28 cellular contexts compared by ENCODE assay signal in genomic region chr3:175311404-175311803, GRCh38.
"Had no signal": no experiment of that assay in that cellular context is flagged by ENCODE, and none has a peak within 500 bp of the region (broad histone marks: within the 10 kb centered on the region; RNA-seq: fewer than 3 reads in every experiment).

No MANE protein-coding gene starts in this region.

- DNase-seq: activated CD4-positive, alpha-beta memory T cell treated with anti-CD3 and anti-CD28 coated beads, Interleukin-2, amount 10 ng/mL, durations not matched to agents 7 days and 5 days; activated CD4-positive, alpha-beta T cell treated with anti-CD3 and anti-CD28 coated beads for 1 hour; activated CD4-positive, alpha-beta T cell treated with anti-CD3 and anti-CD28 coated beads for 4 hours; activated CD4-positive, alpha-beta T cell treated with anti-CD3 and anti-CD28 coated beads, Interleukin-2, amount 10 ng/mL, durations not matched to agents 7 days and 5 days; activated CD4-positive, alpha-beta T cell treated with anti-CD3 and anti-CD28 coated beads, Interleukin-2, amount 50 U/mL, for 4 hours; activated CD8-positive, alpha-beta memory T cell treated with anti-CD3 and anti-CD28 coated beads, Interleukin-2, amount 50 U/mL, for 48 hours; activated gamma-delta T cell; activated naive CD4-positive, alpha-beta T cell; activated naive CD4-positive, alpha-beta T cell treated with anti-CD3 and anti-CD28 coated beads, Interleukin-2, amount 10 ng/mL, durations not matched to agents 7 days and 5 days; activated naive CD8-positive, alpha-beta T cell treated with anti-CD3 and anti-CD28 coated beads, Interleukin-2, amount 10 ng/mL, durations not matched to agents 7 days and 5 days; activated T-cell treated with anti-CD3 and anti-CD28 coated beads for 4 hours; activated T-cell treated with anti-CD3 and anti-CD28 coated beads, Interleukin-2, amount 50 U/mL, for 24 hours; activated T-cell treated with anti-CD3 and anti-CD28 coated beads, Interleukin-2, amount 50 U/mL, for 72 hours; dorsolateral prefrontal cortex; effector memory CD4-positive, alpha-beta T cell; endodermal cell; foreskin fibroblast; head of caudate nucleus; T-cell; T1000 had no signal

- FAIRE-seq: frontal cortex had no signal

- ATAC-seq: activated naive CD4-positive, alpha-beta T cell treated with anti-CD3 and anti-CD28 coated beads, Interleukin-2, amount 50 U/mL, for 72 hours; activated T-cell treated with anti-CD3 and anti-CD28 coated beads, Interleukin-2, amount 50 U/mL, for 72 hours; esophagus mucosa; T-cell; WTC11 had no signal

- H3K27ac ChIP-seq: ascending aorta, breast epithelium, cardiac muscle cell, coronary artery, dorsolateral prefrontal cortex had no signal

- H3K4me3 ChIP-seq: ascending aorta, breast epithelium, cardiac muscle cell, coronary artery, dorsolateral prefrontal cortex had no signal

- H3K9me3 ChIP-seq: ascending aorta, breast epithelium had no signal

- H3K27me3 ChIP-seq: ascending aorta, breast epithelium, cardiac muscle cell, dorsolateral prefrontal cortex had no signal

- H3K4me1 ChIP-seq: ascending aorta, breast epithelium had no signal

- H3K36me3 ChIP-seq: ascending aorta, breast epithelium, cardiac muscle cell had no signal
